ENCODE assay signal across 9 cellular contexts in the genomic region with DNA sequence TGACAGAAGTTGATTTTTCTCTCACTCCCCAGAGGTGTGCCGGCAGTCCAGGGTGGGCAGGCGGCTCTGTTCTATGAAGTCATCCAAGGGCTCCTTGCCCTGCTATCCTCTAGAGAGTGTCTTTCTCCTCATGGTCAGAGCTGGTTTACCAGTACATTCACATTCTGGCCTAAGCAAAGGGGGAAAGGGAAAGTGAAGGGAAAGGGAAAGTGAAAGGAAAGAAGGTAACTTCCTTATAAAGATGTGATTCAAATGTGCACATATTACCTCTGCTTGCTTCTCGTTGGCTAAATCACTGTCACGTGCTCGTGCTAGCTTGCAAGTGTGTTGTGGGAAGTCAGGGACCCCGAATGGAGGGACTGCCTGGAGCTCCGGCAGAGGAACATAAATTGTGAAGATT. TPM values are rescaled to one million over a fixed set of nuclear protein-coding genes. Genes with fewer than 3 reads are reported as not detected.
DNase-seq lines count a peak whose midpoint lies in the region; FAIRE-seq and TF ChIP-seq lines count a peak whose summit lies in the region.
"Had no signal": no experiment of that assay in that cellular context is flagged by ENCODE, and none has a peak within 500 bp of the region (broad histone marks: within the 10 kb centered on the region; RNA-seq: fewer than 3 reads in every experiment).

No MANE protein-coding gene starts in this region.

- FAIRE-seq in RCC 7860 (lab: Jason Lieb, UNC) (no peak), urothelium cell line (lab: Jason Lieb, UNC) (no peak)

- peaks cover 49% of the 10 kb centered on the region for H3K4me1 Mint-ChIP-seq in activated T-cell treated with anti-CD3 and anti-CD28 coated beads, Interleukin-2, amount 50 U/mL, for 24 hours (ENCODE audit: low read depth)
- peaks cover 8% of the 10 kb centered on the region for H3K4me1 Mint-ChIP-seq in glutamatergic neuron (ENCODE audit: low read depth, unreplicated experiment)

- peak overlapping the region; percentile 63 for H3K27ac Mint-ChIP-seq in activated T-cell treated with anti-CD3 and anti-CD28 coated beads, Interleukin-2, amount 50 U/mL, for 24 hours
- no peak overlapping the region for H3K27ac Mint-ChIP-seq in glutamatergic neuron (ENCODE audit: unreplicated experiment)

- H3K27me3 Mint-ChIP-seq in activated T-cell treated with anti-CD3 and anti-CD28 coated beads, Interleukin-2, amount 50 U/mL, for 24 hours: no peaks in the 10 kb centered on the region
- peaks cover 6% of the 10 kb centered on the region for H3K27me3 Mint-ChIP-seq in glutamatergic neuron (ENCODE audit: unreplicated experiment)

- no peak for TF ChIP-seq CTCF in glutamatergic neuron (IDR thresholded peaks at IDR 0.05; ENCODE audit: partially characterized antibody, unreplicated experiment)

- peaks cover 22% of the 10 kb centered on the region for H3K36me3 Mint-ChIP-seq in activated T-cell treated with anti-CD3 and anti-CD28 coated beads, Interleukin-2, amount 50 U/mL, for 24 hours (ENCODE audit: low read depth)
- no peaks in the 10 kb centered on the region for H3K36me3 Mint-ChIP-seq in glutamatergic neuron (ENCODE audit: unreplicated experiment)

- H3K9me3 Mint-ChIP-seq in activated T-cell treated with anti-CD3 and anti-CD28 coated beads, Interleukin-2, amount 50 U/mL, for 24 hours: no peaks in the 10 kb centered on the region
- H3K9me3 Mint-ChIP-seq in glutamatergic neuron (ENCODE audit: unreplicated experiment): no peaks in the 10 kb centered on the region

- peak; percentile 49 for DNase-seq in activated T-cell treated with anti-CD3 and anti-CD28 coated beads, Interleukin-2, amount 50 U/mL, for 24 hours
- DNase-seq in activated T-cell treated with anti-CD3 and anti-CD28 coated beads for 4 hours (no peak), RCC 7860 (ENCODE audit: low spot score) (peak; percentile 58), stromal cell of bone marrow (ENCODE audit: low read depth) (peak; percentile 25), NCI-H1417 treated with DMSO at 0.1 percent for 48 hours (lab: John Stamatoyannopoulos, UW) (no peak), glutamatergic neuron (no peak), urothelium cell line (ENCODE audit: low spot score) (no peak)
- DNase-seq in effector CD8-positive, alpha-beta T cell (lab: John Stamatoyannopoulos, UW): peak; percentile 28
- DNase-seq: heart left ventricle had no signal

- H3K4me3 Mint-ChIP-seq in activated T-cell treated with anti-CD3 and anti-CD28 coated beads, Interleukin-2, amount 50 U/mL, for 24 hours: peak overlapping the region; percentile 32
- H3K4me3 Mint-ChIP-seq in glutamatergic neuron (ENCODE audit: unreplicated experiment): no peak overlapping the region

RNA-seq across cellular contexts. Expression of gene HTATIP2, which starts 2.9 kb away (rescaled TPM):
- total RNA-seq in glutamatergic neuron (ENCODE audit: unreplicated experiment): 6.2 TPM

RNA-seq across cellular contexts. Expression of gene PRMT3, which starts 26.9 kb away (rescaled TPM):
- 11.2 TPM for total RNA-seq in glutamatergic neuron (ENCODE audit: unreplicated experiment)

Comparison
In these comparisons a context has a peak if more than half of its experiments do, and no peak if none do; other contexts are left out.
1. DNase-seq: peak in activated T-cell treated with anti-CD3 and anti-CD28 coated beads, Interleukin-2, amount 50 U/mL, for 24 hours (single experiment), RCC 7860 (single experiment), effector CD8-positive, alpha-beta T cell (single experiment) and stromal cell of bone marrow (single experiment); none in activated T-cell treated with anti-CD3 and anti-CD28 coated beads for 4 hours (single experiment), NCI-H1417 treated with DMSO at 0.1 percent for 48 hours (single experiment), glutamatergic neuron (single experiment) and urothelium cell line (single experiment).